ENCODE assay signal across 21 cellular contexts in the genomic region with DNA sequence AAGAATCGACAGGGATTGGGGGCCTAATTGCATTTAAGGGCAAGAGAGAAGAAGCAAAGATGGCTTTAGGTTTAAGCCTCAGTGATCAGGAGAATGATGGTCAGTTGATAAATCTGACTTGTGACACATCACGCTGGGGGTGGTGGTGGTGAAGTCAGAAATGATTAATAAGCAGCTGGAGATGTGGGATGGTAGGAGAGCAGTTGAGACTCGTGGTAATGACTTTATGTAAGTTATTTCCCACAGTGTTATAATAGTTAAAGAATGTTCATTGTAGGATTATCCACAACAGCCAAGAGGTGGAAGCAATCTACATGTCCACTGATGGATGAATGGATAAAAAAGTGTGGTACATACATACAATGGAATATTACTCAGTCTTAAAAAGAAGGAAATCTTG.
A peak's percentile ranks its signal among the peaks of the same experiment; 100 is the strongest.
DNase-seq lines count a peak whose midpoint lies in the region; TF ChIP-seq lines count a peak whose summit lies in the region.
"Had no signal": no experiment of that assay in that cellular context is flagged by ENCODE, and none has a peak within 500 bp of the region (broad histone marks: within the 10 kb centered on the region; RNA-seq: fewer than 3 reads in every experiment).

No MANE protein-coding gene starts in this region.

- H3K4me2 ChIP-seq in GM23248 (ENCODE audit: unreplicated experiment), result no peak overlapping the region
- H3K4me2 ChIP-seq: A549, BLaER1, KMS-11 had no signal

- H3K27ac ChIP-seq in GM23248 (no peak overlapping the region), SJSA1 (0 out of 2 replicates have a peak overlapping the region, but pooled peaks have one; percentile 24), prostate gland (no peak overlapping the region)
- H3K27ac ChIP-seq: A549, BLaER1, HL-60, KMS-11 had no signal

- H3K79me2 ChIP-seq in GM23248 (ENCODE audit: insufficient read depth), result no peaks in the 10 kb centered on the region

- H3K4me1 ChIP-seq in GM23248 (ENCODE audit: insufficient read depth), result no peaks in the 10 kb centered on the region
- peaks cover 21% of the 10 kb centered on the region for H3K4me1 ChIP-seq in SJSA1 (replicated peaks)
- no peaks in the 10 kb centered on the region for H3K4me1 ChIP-seq in prostate gland (replicated peaks)
- H3K4me1 ChIP-seq: A549, BLaER1 had no signal

- no peak for TF ChIP-seq POLR2A in prostate gland (IDR thresholded peaks at IDR 0.05)

- no peaks in the 10 kb centered on the region for H3F3A ChIP-seq in GM23248 (ENCODE audit: insufficient read depth)

- intact Hi-C loops in prostate gland (cut with DNase I), result no loop called here

- no peak overlapping the region for H2AFZ ChIP-seq in GM23248

- H3K36me3 ChIP-seq in GM23248 (ENCODE audit: low read depth) (no peaks in the 10 kb centered on the region), SJSA1 (no peaks in the 10 kb centered on the region), prostate gland (no peaks in the 10 kb centered on the region)
- H3K36me3 ChIP-seq: BLaER1, MG63 had no signal

- in situ Hi-C loops in GM23248 (cut with MboI) (no loop called here), G401 (cut with HindIII; ENCODE audit: low sequenced_read_pairs) (no loop called here)

- no peak overlapping the region for H3K9ac ChIP-seq in GM23248
- H3K9ac ChIP-seq: BLaER1, KMS-11 had no signal

- no peak for TF ChIP-seq CTCF in prostate gland (IDR thresholded peaks at IDR 0.05)

- H3K9me3 ChIP-seq in GM23248 (ENCODE audit: low read depth) (no peaks in the 10 kb centered on the region), SJSA1 (replicated peaks) (no peaks in the 10 kb centered on the region), prostate gland (no peaks in the 10 kb centered on the region)
- H3K9me3 ChIP-seq: A549, BLaER1, MG63 had no signal

- DNase-seq in GM23248, result peak; percentile 22
- DNase-seq in SJSA1 (ENCODE audit: low read depth in 1 of 2, low spot score in 2 of 2), result no peak
- peak; percentile 71 for DNase-seq in glomerular visceral epithelial cell (ENCODE audit: extremely low spot score)
- DNase-seq in renal cortical epithelial cell (ENCODE audit: low read depth), result peak; percentile 73
- DNase-seq in G401 (ENCODE audit: low spot score), result no peak
- DNase-seq in GDM1 (lab: John Stamatoyannopoulos, UW), result no peak
- DNase-seq in prostate gland (ENCODE audit: low spot score), result no peak
- DNase-seq: CD8-positive, alpha-beta T cell; DMS53; EL; HFFc6; MG63; NCI-H1048; NCI-H1436 treated with DMSO at 0.1 percent for 48 hours; NCI-H2029; NCI-H345; NCI-H524 treated with DMSO at 0.1 percent for 48 hours had no signal

- H3K4me3 ChIP-seq in GM23248 (no peak overlapping the region), SJSA1 (no peak overlapping the region), prostate gland (no peak overlapping the region)
- H3K4me3 ChIP-seq: A549, BLaER1, MG63 had no signal

- H3K27me3 ChIP-seq in GM23248 (replicated peaks; ENCODE audit: insufficient read depth) (no peaks in the 10 kb centered on the region), SJSA1 (replicated peaks) (no peaks in the 10 kb centered on the region), prostate gland (replicated peaks; ENCODE audit: insufficient read depth) (no peaks in the 10 kb centered on the region)
- H3K27me3 ChIP-seq: MG63 had no signal

- WGBS in GM23248 (ENCODE audit: low coverage in 1 of 2, low lambda C conversion rate in 2 of 2, missing lambda C conversion rate in 2 of 2), 2 experiments, result 51 to 52% methylated on average over 3 of the region's 3 CpGs
- WGBS in prostate gland, result 87% methylated on average over 3 of the region's 3 CpGs

- H4K20me1 ChIP-seq in GM23248 (ENCODE audit: insufficient read depth), result no peaks in the 10 kb centered on the region
- H4K20me1 ChIP-seq: BLaER1 had no signal

- no peaks in the 10 kb centered on the region for H3K9me2 ChIP-seq in GM23248 (ENCODE audit: insufficient read depth)

Comparison
In these comparisons a context has a peak if more than half of its experiments do, and no peak if none do; other contexts are left out.
1. DNase-seq: peak in GM23248 (single experiment), glomerular visceral epithelial cell (single experiment) and renal cortical epithelial cell (single experiment); none in SJSA1 (0 of 2), G401 (single experiment), GDM1 (single experiment) and prostate gland (single experiment).